7 cellular contexts compared by ENCODE assay signal in genomic region chr16:53209489-53209888, GRCh38.
DNase-seq lines count a peak whose midpoint lies in the region; ATAC-seq and TF ChIP-seq lines count a peak whose summit lies in the region.

No MANE protein-coding gene starts in this region.

- H3K4me3 ChIP-seq in GM12865 (ENCODE audit: low read depth, low read length) (peak overlapping the region; percentile 89), OCI-LY3 (ENCODE audit: low read length) (peak overlapping the region; percentile 78), fibroblast of pulmonary artery (replicated peaks; ENCODE audit: low read depth, low read length) (peak overlapping the region; percentile 62), gastrocnemius medialis (peak overlapping the region; percentile 32 to 56 (median 43))

- TF ChIP-seq CTCF in GM12865 (IDR thresholded peaks at IDR 0.05; ENCODE audit: insufficient read depth, low read depth, low read length, missing control alignments) (no peak), OCI-LY3 (IDR thresholded peaks at IDR 0.05; ENCODE audit: low read depth, low read length) (no peak), fibroblast of pulmonary artery (IDR thresholded peaks at IDR 0.05; ENCODE audit: low read length, missing control alignments) (no peak), gastrocnemius medialis (IDR thresholded peaks at IDR 0.05 in 4 of 5, conservative IDR thresholded peaks at IDR 0.05 in 1 of 5) (no peak)

- H3K4me2 ChIP-seq in OCI-LY3 (ENCODE audit: low read length), result peak overlapping the region; percentile 38

- intact Hi-C loops in gastrocnemius medialis (cut with DNase I; ENCODE audit: low total_unique reads), result no loop called here

- peaks cover 59% of the 10 kb centered on the region for H3K79me2 ChIP-seq in OCI-LY3 (ENCODE audit: low read length)

- H3K27me3 ChIP-seq in OCI-LY3 (ENCODE audit: low read depth, low read length) (no peaks in the 10 kb centered on the region), gastrocnemius medialis (no peaks in the 10 kb centered on the region)

- H3K4me1 ChIP-seq in OCI-LY3 (ENCODE audit: low read length) (peaks cover 26% of the 10 kb centered on the region), gastrocnemius medialis (peaks cover 77 to 80% of the 10 kb centered on the region in 2 donors)

- no peak overlapping the region for H3K27ac ChIP-seq in OCI-LY3 (ENCODE audit: low read length)
- peak overlapping the region; percentile 70 to 90 (median 76) for H3K27ac ChIP-seq in gastrocnemius medialis

- TF ChIP-seq POLR2A in gastrocnemius medialis (IDR thresholded peaks at IDR 0.05), result no peak

- H3K36me3 ChIP-seq in OCI-LY3 (replicated peaks; ENCODE audit: low read depth, low read length), result peaks cover 11% of the 10 kb centered on the region
- no peaks in the 10 kb centered on the region for H3K36me3 ChIP-seq in gastrocnemius medialis

- no peak overlapping the region for H2AFZ ChIP-seq in OCI-LY3 (ENCODE audit: low read depth, low read length)

- DNase-seq in GM12865 (ENCODE audit: low read depth) (no peak), fibroblast of pulmonary artery (ENCODE audit: low read depth) (no peak), gastrocnemius medialis (no peak), COR-L47 (lab: John Stamatoyannopoulos, UW) (no peak), MV-4-11 (lab: John Stamatoyannopoulos, UW) (no peak)
- no peak for DNase-seq in activated CD4-positive, alpha-beta T cell treated with anti-CD3 and anti-CD28 coated beads for 4 hours

- no peak overlapping the region; the same call in 1 of the 2 replicates for H3K9ac ChIP-seq in OCI-LY3 (ENCODE audit: low read length)

- ATAC-seq in gastrocnemius medialis, result no peak

- in situ Hi-C loops in gastrocnemius medialis (cut with MboI; ENCODE audit: low sequenced_read_pairs in 4 of 4), result loop anchor here in 2 of 4 donors (5.0 to 10.0 kb wide), 2 partner anchors 152 to 155 kb away; partner anchors contain the start of genes CHD9 (in 1 of the 2) and CHD9NB (in 1 of the 2)

- H3K9me3 ChIP-seq in OCI-LY3 (ENCODE audit: insufficient read depth, low read length) (no peaks in the 10 kb centered on the region), gastrocnemius medialis (no peaks in the 10 kb centered on the region)

- peaks cover 4% of the 10 kb centered on the region; the same call in 1 of the 2 replicates for H4K20me1 ChIP-seq in OCI-LY3 (ENCODE audit: insufficient read depth, low read length)
